Comparison of ENCODE assay signal across 1 cellular context in the genomic region with DNA sequence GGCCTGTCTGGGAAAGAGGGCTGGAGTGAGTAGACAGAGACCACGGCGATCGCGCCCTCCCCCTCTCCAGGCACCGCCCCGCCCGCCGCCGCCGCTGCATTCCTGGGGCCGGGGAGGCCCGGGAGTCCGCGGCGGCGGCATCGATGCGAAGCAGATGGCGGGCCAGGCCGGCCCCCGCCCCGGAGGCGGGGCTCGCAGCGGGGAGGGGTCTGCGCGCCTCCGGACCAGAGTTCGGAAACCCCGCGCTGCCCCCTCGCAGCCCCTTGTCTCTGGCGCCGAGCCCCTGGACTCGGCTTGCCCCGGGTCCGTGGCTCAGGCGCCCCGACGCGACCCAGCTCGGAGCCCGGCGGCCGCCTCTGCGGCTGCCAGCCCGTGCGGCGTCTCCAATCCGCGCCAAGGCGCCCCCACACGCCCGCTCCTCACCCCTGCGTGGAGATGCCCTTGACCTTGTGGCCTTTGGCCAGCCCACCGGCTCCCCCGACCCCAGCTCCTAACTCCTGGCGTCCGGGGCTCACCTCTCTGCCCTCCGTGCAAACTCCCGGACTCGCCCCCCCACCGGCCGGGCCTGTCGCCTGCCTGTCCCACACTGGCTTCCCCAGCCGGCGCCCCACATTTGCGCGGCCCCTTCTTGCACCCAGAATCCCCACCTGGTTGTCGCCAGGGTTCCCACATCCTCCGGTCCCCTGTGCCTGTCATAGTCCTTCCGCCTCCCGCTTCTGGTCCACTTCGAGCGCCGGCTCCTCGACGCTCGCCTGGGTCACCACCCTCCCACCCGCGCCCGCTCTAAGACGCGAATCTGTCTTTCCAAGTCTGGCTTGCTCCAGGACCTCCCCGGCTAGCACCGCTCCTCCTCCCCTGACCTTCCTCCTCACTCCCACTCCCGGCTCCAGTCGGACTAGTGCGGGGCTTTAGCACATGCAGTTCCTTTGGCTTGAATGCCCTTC.
TF ChIP-seq lines count a peak whose summit lies in the region.

No MANE protein-coding gene starts in this region.

TF ChIP-seq in H1, 55 proteins besides CTCF, POLR2A, EP300 and RAD21:
- TF ChIP-seq SIRT6 (IDR thresholded peaks at IDR 0.05; ENCODE audit: low read length) (no peak), RNF2 (IDR thresholded peaks at IDR 0.05; ENCODE audit: borderline replicate concordance, low read depth, low read length, missing control alignments, poor library complexity, severe bottlenecking) (peak; percentile 58), TBP (IDR thresholded peaks at IDR 0.05; ENCODE audit: low read depth, low read length) (no peak), NANOG (IDR thresholded peaks at IDR 0.05; ENCODE audit: insufficient read depth, low read depth, low read length, poor library complexity, severe bottlenecking) (no peak), SUZ12 (IDR thresholded peaks at IDR 0.05; ENCODE audit: low read length) (peak; percentile 79), KDM4A (IDR thresholded peaks at IDR 0.05; ENCODE audit: low read depth, low read length, severe bottlenecking) (peak; percentile 25), CBX5 (IDR thresholded peaks at IDR 0.05; ENCODE audit: low read depth, low read length) (no peak), KDM5A (IDR thresholded peaks at IDR 0.05; ENCODE audit: low read length) (no peak), TEAD4 (IDR thresholded peaks at IDR 0.05; ENCODE audit: low read depth, low read length) (peak; percentile 64; the same call in 1 of the 2 replicates), EZH2 (IDR thresholded peaks at IDR 0.05; ENCODE audit: low read depth, low read length, severe bottlenecking) (peak; percentile 76)
- TF ChIP-seq, protein P1, sequence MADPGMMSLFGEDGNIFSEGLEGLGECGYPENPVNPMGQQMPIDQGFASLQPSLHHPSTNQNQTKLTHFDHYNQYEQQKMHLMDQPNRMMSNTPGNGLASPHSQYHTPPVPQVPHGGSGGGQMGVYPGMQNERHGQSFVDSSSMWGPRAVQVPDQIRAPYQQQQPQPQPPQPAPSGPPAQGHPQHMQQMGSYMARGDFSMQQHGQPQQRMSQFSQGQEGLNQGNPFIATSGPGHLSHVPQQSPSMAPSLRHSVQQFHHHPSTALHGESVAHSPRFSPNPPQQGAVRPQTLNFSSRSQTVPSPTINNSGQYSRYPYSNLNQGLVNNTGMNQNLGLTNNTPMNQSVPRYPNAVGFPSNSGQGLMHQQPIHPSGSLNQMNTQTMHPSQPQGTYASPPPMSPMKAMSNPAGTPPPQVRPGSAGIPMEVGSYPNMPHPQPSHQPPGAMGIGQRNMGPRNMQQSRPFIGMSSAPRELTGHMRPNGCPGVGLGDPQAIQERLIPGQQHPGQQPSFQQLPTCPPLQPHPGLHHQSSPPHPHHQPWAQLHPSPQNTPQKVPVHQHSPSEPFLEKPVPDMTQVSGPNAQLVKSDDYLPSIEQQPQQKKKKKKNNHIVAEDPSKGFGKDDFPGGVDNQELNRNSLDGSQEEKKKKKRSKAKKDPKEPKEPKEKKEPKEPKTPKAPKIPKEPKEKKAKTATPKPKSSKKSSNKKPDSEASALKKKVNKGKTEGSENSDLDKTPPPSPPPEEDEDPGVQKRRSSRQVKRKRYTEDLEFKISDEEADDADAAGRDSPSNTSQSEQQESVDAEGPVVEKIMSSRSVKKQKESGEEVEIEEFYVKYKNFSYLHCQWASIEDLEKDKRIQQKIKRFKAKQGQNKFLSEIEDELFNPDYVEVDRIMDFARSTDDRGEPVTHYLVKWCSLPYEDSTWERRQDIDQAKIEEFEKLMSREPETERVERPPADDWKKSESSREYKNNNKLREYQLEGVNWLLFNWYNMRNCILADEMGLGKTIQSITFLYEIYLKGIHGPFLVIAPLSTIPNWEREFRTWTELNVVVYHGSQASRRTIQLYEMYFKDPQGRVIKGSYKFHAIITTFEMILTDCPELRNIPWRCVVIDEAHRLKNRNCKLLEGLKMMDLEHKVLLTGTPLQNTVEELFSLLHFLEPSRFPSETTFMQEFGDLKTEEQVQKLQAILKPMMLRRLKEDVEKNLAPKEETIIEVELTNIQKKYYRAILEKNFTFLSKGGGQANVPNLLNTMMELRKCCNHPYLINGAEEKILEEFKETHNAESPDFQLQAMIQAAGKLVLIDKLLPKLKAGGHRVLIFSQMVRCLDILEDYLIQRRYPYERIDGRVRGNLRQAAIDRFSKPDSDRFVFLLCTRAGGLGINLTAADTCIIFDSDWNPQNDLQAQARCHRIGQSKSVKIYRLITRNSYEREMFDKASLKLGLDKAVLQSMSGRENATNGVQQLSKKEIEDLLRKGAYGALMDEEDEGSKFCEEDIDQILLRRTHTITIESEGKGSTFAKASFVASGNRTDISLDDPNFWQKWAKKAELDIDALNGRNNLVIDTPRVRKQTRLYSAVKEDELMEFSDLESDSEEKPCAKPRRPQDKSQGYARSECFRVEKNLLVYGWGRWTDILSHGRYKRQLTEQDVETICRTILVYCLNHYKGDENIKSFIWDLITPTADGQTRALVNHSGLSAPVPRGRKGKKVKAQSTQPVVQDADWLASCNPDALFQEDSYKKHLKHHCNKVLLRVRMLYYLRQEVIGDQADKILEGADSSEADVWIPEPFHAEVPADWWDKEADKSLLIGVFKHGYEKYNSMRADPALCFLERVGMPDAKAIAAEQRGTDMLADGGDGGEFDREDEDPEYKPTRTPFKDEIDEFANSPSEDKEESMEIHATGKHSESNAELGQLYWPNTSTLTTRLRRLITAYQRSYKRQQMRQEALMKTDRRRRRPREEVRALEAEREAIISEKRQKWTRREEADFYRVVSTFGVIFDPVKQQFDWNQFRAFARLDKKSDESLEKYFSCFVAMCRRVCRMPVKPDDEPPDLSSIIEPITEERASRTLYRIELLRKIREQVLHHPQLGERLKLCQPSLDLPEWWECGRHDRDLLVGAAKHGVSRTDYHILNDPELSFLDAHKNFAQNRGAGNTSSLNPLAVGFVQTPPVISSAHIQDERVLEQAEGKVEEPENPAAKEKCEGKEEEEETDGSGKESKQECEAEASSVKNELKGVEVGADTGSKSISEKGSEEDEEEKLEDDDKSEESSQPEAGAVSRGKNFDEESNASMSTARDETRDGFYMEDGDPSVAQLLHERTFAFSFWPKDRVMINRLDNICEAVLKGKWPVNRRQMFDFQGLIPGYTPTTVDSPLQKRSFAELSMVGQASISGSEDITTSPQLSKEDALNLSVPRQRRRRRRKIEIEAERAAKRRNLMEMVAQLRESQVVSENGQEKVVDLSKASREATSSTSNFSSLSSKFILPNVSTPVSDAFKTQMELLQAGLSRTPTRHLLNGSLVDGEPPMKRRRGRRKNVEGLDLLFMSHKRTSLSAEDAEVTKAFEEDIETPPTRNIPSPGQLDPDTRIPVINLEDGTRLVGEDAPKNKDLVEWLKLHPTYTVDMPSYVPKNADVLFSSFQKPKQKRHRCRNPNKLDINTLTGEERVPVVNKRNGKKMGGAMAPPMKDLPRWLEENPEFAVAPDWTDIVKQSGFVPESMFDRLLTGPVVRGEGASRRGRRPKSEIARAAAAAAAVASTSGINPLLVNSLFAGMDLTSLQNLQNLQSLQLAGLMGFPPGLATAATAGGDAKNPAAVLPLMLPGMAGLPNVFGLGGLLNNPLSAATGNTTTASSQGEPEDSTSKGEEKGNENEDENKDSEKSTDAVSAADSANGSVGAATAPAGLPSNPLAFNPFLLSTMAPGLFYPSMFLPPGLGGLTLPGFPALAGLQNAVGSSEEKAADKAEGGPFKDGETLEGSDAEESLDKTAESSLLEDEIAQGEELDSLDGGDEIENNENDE (IDR thresholded peaks at IDR 0.05; ENCODE audit: insufficient replicate concordance, low read length) = no peak
